Comparison of ENCODE assay signal across 22 cellular contexts in genomic region chr15:36429707-36430106, GRCh38.
A peak's percentile ranks its signal among the peaks of the same experiment; 100 is the strongest.
DNase-seq lines count a peak whose midpoint lies in the region; ATAC-seq and TF ChIP-seq lines count a peak whose summit lies in the region.
"Had no signal": no experiment of that assay in that cellular context is flagged by ENCODE, and none has a peak within 500 bp of the region (broad histone marks: within the 10 kb centered on the region; RNA-seq: fewer than 3 reads in every experiment).

No MANE protein-coding gene starts in this region.

- no peak for TF ChIP-seq RAD21 in SK-N-SH (IDR thresholded peaks at IDR 0.05; ENCODE audit: low read length)

- H3K27ac ChIP-seq in SK-N-SH (ENCODE audit: low read depth in 2 of 2, low read length in 1 of 2) (peak overlapping the region; percentile 83 to 99), psoas muscle (no peak overlapping the region)
- H3K27ac ChIP-seq: Peyer's patch, SK-N-MC had no signal

- CTCF ChIA-PET in SK-N-SH (lab: Yijun Ruan, JAX), result interaction anchor here (0.6 to 1.4 kb wide), 2 partner anchors 333 to 678 kb away, joined by 3 to 4 read pairs; no protein-coding TSS in a partner anchor

- no peaks in the 10 kb centered on the region for H3K36me3 ChIP-seq in SK-N-SH (replicated peaks in 1 of 2; ENCODE audit: control insufficient read depth in 1 of 2, insufficient read depth in 2 of 2, low read length in 1 of 2)
- H3K36me3 ChIP-seq in psoas muscle (ENCODE audit: insufficient read depth in 1 of 2, low read depth in 1 of 2), result no peaks in the 10 kb centered on the region
- H3K36me3 ChIP-seq: MG63, Peyer's patch had no signal

- TF ChIP-seq CTCF in HFFc6 (IDR thresholded peaks at IDR 0.05) (no peak), SK-N-SH (IDR thresholded peaks at IDR 0.05) (no peak), psoas muscle (IDR thresholded peaks at IDR 0.05) (no peak)

- H3K4me3 ChIP-seq in SK-N-SH (ENCODE audit: low read depth in 2 of 2, low read length in 1 of 2) (no peak overlapping the region), psoas muscle (no peak overlapping the region)
- H3K4me3 ChIP-seq: GM23248, MG63, Peyer's patch, SK-N-MC had no signal

- H2AFZ ChIP-seq in SK-N-SH (ENCODE audit: low read depth), result no peak overlapping the region
- H2AFZ ChIP-seq: GM23248 had no signal

- no peaks in the 10 kb centered on the region for H3K9me2 ChIP-seq in SK-N-SH

- H3K79me2 ChIP-seq in SK-N-SH (ENCODE audit: insufficient read depth), result no peaks in the 10 kb centered on the region

- peak overlapping the region; percentile 99 for H3K27ac Mint-ChIP-seq in HFFc6
- H3K27ac Mint-ChIP-seq: CD4-positive, alpha-beta memory T cell had no signal

- no peak for DNase-seq in HFFc6
- no peak for DNase-seq in SK-N-SH
- DNase-seq in erythroblast (lab: John Stamatoyannopoulos, UW), result peak; percentile 2 to 21
- no peak for DNase-seq in NCI-H1694 (lab: John Stamatoyannopoulos, UW)
- DNase-seq in activated T-cell treated with anti-CD3 and anti-CD28 coated beads, Interleukin-2, amount 50 U/mL, for 4 hours, result no peak
- DNase-seq in psoas muscle, result no peak
- DNase-seq in cortex of kidney (lab: John Stamatoyannopoulos, UW), result no peak
- DNase-seq: C1 segment of cervical spinal cord; CD4-positive, alpha-beta memory T cell; COR-L47; DMS53; GM23248; H7; KG1; MG63; NCI-H2029 treated with DMSO at 0.1 percent for 48 hours; NCI-H2227 treated with DMSO at 0.1 percent for 48 hours; NCI-H510A; NCI-H69; Peyer's patch; SHP77 treated with DMSO at 0.1 percent for 48 hours had no signal

- no peak overlapping the region for H3K4me2 ChIP-seq in SK-N-SH

- 0 out of 2 replicates have a peak overlapping the region, but pooled peaks have one; percentile 20 for H3K4me3 Mint-ChIP-seq in HFFc6
- H3K4me3 Mint-ChIP-seq in activated T-cell treated with anti-CD3 and anti-CD28 coated beads, Interleukin-2, amount 50 U/mL, for 4 hours, result no peak overlapping the region
- H3K4me3 Mint-ChIP-seq: CD4-positive, alpha-beta memory T cell had no signal

- peaks cover 17 to 25% of the 10 kb centered on the region in 2 experiments for H3K4me1 ChIP-seq in SK-N-SH (ENCODE audit: control insufficient read depth in 1 of 2, insufficient read depth in 2 of 2, low read depth in 1 of 2, low read length in 1 of 2)
- no peaks in the 10 kb centered on the region for H3K4me1 ChIP-seq in psoas muscle
- H3K4me1 ChIP-seq: Peyer's patch had no signal

- POLR2A ChIA-PET in SK-N-SH (lab: Yijun Ruan, JAX), result no interaction called here

- peaks cover 36% of the 10 kb centered on the region for H3F3A ChIP-seq in SK-N-SH (replicated peaks; ENCODE audit: insufficient read depth)

- H3K9ac ChIP-seq in SK-N-SH, result no peak overlapping the region
- H3K9ac ChIP-seq: GM23248 had no signal

- intact Hi-C loops in psoas muscle (cut with DNase I), result no loop called here

- no peaks in the 10 kb centered on the region for H4K20me1 ChIP-seq in SK-N-SH (ENCODE audit: insufficient read depth)

- H3K4me1 Mint-ChIP-seq in HFFc6 (ENCODE audit: low read depth), result peaks cover 70% of the 10 kb centered on the region
- no peaks in the 10 kb centered on the region for H3K4me1 Mint-ChIP-seq in activated T-cell treated with anti-CD3 and anti-CD28 coated beads, Interleukin-2, amount 50 U/mL, for 4 hours (ENCODE audit: low read depth)
- H3K4me1 Mint-ChIP-seq: CD4-positive, alpha-beta memory T cell had no signal

- H3K9me3 Mint-ChIP-seq in HFFc6, result no peaks in the 10 kb centered on the region; the same call in 1 of the 2 replicates
- no peaks in the 10 kb centered on the region for H3K9me3 Mint-ChIP-seq in activated T-cell treated with anti-CD3 and anti-CD28 coated beads, Interleukin-2, amount 50 U/mL, for 4 hours

- TF ChIP-seq POLR2A in erythroblast (IDR thresholded peaks at IDR 0.05; ENCODE audit: low read length), result no peak

- ATAC-seq in activated T-cell treated with anti-CD3 and anti-CD28 coated beads, Interleukin-2, amount 50 U/mL, for 4 hours, result no peak
- no peak for ATAC-seq in psoas muscle

- H3K27me3 Mint-ChIP-seq in HFFc6 (ENCODE audit: insufficient read depth), result no peaks in the 10 kb centered on the region
- H3K27me3 Mint-ChIP-seq in activated T-cell treated with anti-CD3 and anti-CD28 coated beads, Interleukin-2, amount 50 U/mL, for 4 hours (ENCODE audit: low read depth), result no peaks in the 10 kb centered on the region
- H3K27me3 Mint-ChIP-seq: CD4-positive, alpha-beta memory T cell had no signal

- H3K9me3 ChIP-seq in SK-N-SH (no peaks in the 10 kb centered on the region), psoas muscle (no peaks in the 10 kb centered on the region)
- H3K9me3 ChIP-seq: MG63, Peyer's patch had no signal

- WGBS in SK-N-SH (ENCODE audit: low lambda C conversion rate), result 70% methylated on average over 2 of the region's 2 CpGs
- 84 to 97% (median 92%) methylated on average over 2 of the region's 2 CpGs for WGBS in psoas muscle, 3 donors

- H3K27me3 ChIP-seq in SK-N-SH (ENCODE audit: insufficient read depth) (no peaks in the 10 kb centered on the region), psoas muscle (ENCODE audit: insufficient read depth in 3 of 3, low read length in 2 of 3) (no peaks in the 10 kb centered on the region)
- H3K27me3 ChIP-seq: MG63, Peyer's patch had no signal

- no peak for TF ChIP-seq EP300 in SK-N-SH (IDR thresholded peaks at IDR 0.05; ENCODE audit: borderline replicate concordance in 1 of 2, low read depth in 1 of 2, low read length in 1 of 2)

- H3K36me3 Mint-ChIP-seq in HFFc6 (ENCODE audit: low read depth), result peaks cover 10% of the 10 kb centered on the region
- no peaks in the 10 kb centered on the region for H3K36me3 Mint-ChIP-seq in activated T-cell treated with anti-CD3 and anti-CD28 coated beads, Interleukin-2, amount 50 U/mL, for 4 hours (ENCODE audit: insufficient read depth)
- H3K36me3 Mint-ChIP-seq: CD4-positive, alpha-beta memory T cell had no signal

TF ChIP-seq in SK-N-SH, 30 proteins besides CTCF, POLR2A, EP300 and RAD21:
- no peak for TF ChIP-seq MXI1 (IDR thresholded peaks at IDR 0.05; ENCODE audit: low read depth, low read length)
- TF ChIP-seq MAX (IDR thresholded peaks at IDR 0.05; ENCODE audit: low read depth), result no peak
- no peak for TF ChIP-seq PBX3 (IDR thresholded peaks at IDR 0.05)
- TF ChIP-seq TEAD4 (IDR thresholded peaks at IDR 0.05; ENCODE audit: borderline replicate concordance, insufficient read depth), result no peak
- no peak for TF ChIP-seq TAF1 (IDR thresholded peaks at IDR 0.05; ENCODE audit: borderline replicate concordance, low read depth, low read length)
- TF ChIP-seq TCF12 (IDR thresholded peaks at IDR 0.05), result no peak
- no peak for TF ChIP-seq JUND (IDR thresholded peaks at IDR 0.05)
- TF ChIP-seq, protein P1, sequence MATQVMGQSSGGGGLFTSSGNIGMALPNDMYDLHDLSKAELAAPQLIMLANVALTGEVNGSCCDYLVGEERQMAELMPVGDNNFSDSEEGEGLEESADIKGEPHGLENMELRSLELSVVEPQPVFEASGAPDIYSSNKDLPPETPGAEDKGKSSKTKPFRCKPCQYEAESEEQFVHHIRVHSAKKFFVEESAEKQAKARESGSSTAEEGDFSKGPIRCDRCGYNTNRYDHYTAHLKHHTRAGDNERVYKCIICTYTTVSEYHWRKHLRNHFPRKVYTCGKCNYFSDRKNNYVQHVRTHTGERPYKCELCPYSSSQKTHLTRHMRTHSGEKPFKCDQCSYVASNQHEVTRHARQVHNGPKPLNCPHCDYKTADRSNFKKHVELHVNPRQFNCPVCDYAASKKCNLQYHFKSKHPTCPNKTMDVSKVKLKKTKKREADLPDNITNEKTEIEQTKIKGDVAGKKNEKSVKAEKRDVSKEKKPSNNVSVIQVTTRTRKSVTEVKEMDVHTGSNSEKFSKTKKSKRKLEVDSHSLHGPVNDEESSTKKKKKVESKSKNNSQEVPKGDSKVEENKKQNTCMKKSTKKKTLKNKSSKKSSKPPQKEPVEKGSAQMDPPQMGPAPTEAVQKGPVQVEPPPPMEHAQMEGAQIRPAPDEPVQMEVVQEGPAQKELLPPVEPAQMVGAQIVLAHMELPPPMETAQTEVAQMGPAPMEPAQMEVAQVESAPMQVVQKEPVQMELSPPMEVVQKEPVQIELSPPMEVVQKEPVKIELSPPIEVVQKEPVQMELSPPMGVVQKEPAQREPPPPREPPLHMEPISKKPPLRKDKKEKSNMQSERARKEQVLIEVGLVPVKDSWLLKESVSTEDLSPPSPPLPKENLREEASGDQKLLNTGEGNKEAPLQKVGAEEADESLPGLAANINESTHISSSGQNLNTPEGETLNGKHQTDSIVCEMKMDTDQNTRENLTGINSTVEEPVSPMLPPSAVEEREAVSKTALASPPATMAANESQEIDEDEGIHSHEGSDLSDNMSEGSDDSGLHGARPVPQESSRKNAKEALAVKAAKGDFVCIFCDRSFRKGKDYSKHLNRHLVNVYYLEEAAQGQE (IDR thresholded peaks at IDR 0.05; ENCODE audit: low read depth, low read length), result no peak
- TF ChIP-seq, protein P2, sequence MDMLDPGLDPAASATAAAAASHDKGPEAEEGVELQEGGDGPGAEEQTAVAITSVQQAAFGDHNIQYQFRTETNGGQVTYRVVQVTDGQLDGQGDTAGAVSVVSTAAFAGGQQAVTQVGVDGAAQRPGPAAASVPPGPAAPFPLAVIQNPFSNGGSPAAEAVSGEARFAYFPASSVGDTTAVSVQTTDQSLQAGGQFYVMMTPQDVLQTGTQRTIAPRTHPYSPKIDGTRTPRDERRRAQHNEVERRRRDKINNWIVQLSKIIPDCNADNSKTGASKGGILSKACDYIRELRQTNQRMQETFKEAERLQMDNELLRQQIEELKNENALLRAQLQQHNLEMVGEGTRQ (IDR thresholded peaks at IDR 0.05; ENCODE audit: borderline replicate concordance, low read depth, low read length), result no peak
- TF ChIP-seq NRF1 (IDR thresholded peaks at IDR 0.05; ENCODE audit: low read depth, low read length), result no peak
- TF ChIP-seq NFIC (IDR thresholded peaks at IDR 0.05; ENCODE audit: borderline replicate concordance), result no peak
- TF ChIP-seq EZH2phosphoT487 (IDR thresholded peaks at IDR 0.05; ENCODE audit: borderline replicate concordance, low read depth), result no peak

Comparison
In these comparisons a context has a peak if more than half of its experiments do, and no peak if none do; other contexts are left out.
1. DNase-seq: peak in erythroblast (2 of 2); none in HFFc6 (single experiment), SK-N-SH (single experiment), NCI-H1694 (single experiment), activated T-cell treated with anti-CD3 and anti-CD28 coated beads, Interleukin-2, amount 50 U/mL, for 4 hours (single experiment), psoas muscle (0 of 2) and cortex of kidney (single experiment).